Comparison of ENCODE assay signal across 1 cellular context in genomic region chr12:121128908-121129704, GRCh38.
TF ChIP-seq lines count a peak whose summit lies in the region.

No MANE protein-coding gene starts in this region.

TF ChIP-seq in HCT116, 20 proteins besides CTCF, POLR2A, EP300 and RAD21 (continued from another document):
- TF ChIP-seq YY1 (IDR thresholded peaks at IDR 0.05; ENCODE audit: extremely low read depth, insufficient replicate concordance, low read depth, low read length) (no peak), ZBTB33 (IDR thresholded peaks at IDR 0.05; ENCODE audit: extremely low read depth, insufficient replicate concordance, low read length) (no peak), EZH2phosphoT487 (IDR thresholded peaks at IDR 0.05; ENCODE audit: borderline replicate concordance) (no peak), REST (IDR thresholded peaks at IDR 0.05; ENCODE audit: low read depth) (no peak)
TF ChIP-seq in HCT116: peak in this region for 0.
